Comparison of ENCODE assay signal across 17 cellular contexts in genomic region chr11:35986958-35987357, GRCh38.
"Had no signal": no experiment of that assay in that cellular context is flagged by ENCODE, and none has a peak within 500 bp of the region (broad histone marks: within the 10 kb centered on the region; RNA-seq: fewer than 3 reads in every experiment).

No MANE protein-coding gene starts in this region.

- H3K9me3 ChIP-seq: prostate gland, right lobe of liver, transverse colon had no signal

- ATAC-seq: gastroesophageal sphincter; left lobe of liver; right lobe of liver; stimulated activated effector memory CD8-positive, alpha-beta T cell treated with anti-CD3 and anti-CD28 coated beads, Interleukin-12 subunit alpha, Interleukin-12 subunit beta, amount 100 ng/mL, for 72 hours; stimulated activated naive CD8-positive, alpha-beta T cell treated with anti-CD3 and anti-CD28 coated beads, Interleukin-15, Interleukin-2, amounts not matched to agents 100 U/mL and 50 U/mL, for 24 hours had no signal

- H3K36me3 ChIP-seq: esophagus muscularis mucosa, gastroesophageal sphincter, prostate gland, right lobe of liver, transverse colon had no signal

- DNase-seq: effector CD4-positive, alpha-beta T cell; glutamatergic neuron; islet precursor cell; naive B cell; occipital lobe; right lobe of liver; stimulated activated CD4-positive, alpha-beta T cell treated with anti-CD3 and anti-CD28 coated beads, Interleukin-4, amount 100 ng/mL, for 1 hour; stimulated activated CD8-positive, alpha-beta memory T cell treated with anti-CD3 and anti-CD28 coated beads, Interleukin-4, amount 100 ng/mL, for 48 hours; stimulated activated naive CD8-positive, alpha-beta T cell treated with anti-CD3 and anti-CD28 coated beads, Interleukin-15, Interleukin-2, amounts not matched to agents 100 U/mL and 50 U/mL, for 24 hours; transverse colon had no signal

- H3K4me3 ChIP-seq: coronary artery, esophagus muscularis mucosa, gastroesophageal sphincter, prostate gland, right lobe of liver, transverse colon had no signal

- H3K27ac ChIP-seq: coronary artery, esophagus muscularis mucosa, gastroesophageal sphincter, parathyroid adenoma, prostate gland, right lobe of liver, transverse colon had no signal

- H2AFZ ChIP-seq: parathyroid adenoma had no signal

- H3K27me3 ChIP-seq: esophagus muscularis mucosa, gastroesophageal sphincter, right lobe of liver, transverse colon had no signal

- H3K9ac ChIP-seq: parathyroid adenoma had no signal

- H3K79me2 ChIP-seq: parathyroid adenoma had no signal

- H3K4me1 ChIP-seq: parathyroid adenoma, prostate gland, right lobe of liver had no signal
